In genomic region chr3:179348325-179349013, GRCh38 we compare ENCODE assay signal across 8 cellular contexts. TPM values are rescaled to one million over a fixed set of nuclear protein-coding genes. Genes with fewer than 3 reads are reported as not detected.
DNase-seq lines count a peak whose midpoint lies in the region; ATAC-seq and TF ChIP-seq lines count a peak whose summit lies in the region.

No MANE protein-coding gene starts in this region.

- H3K9me3 ChIP-seq in CD4-positive, alpha-beta memory T cell (ENCODE audit: control insufficient read depth in 1 of 2, low read length in 2 of 2), result no peaks in the 10 kb centered on the region
- H3K9me3 ChIP-seq in iPS-18a (ENCODE audit: control insufficient read depth, low read depth, low read length) (no peaks in the 10 kb centered on the region), stomach smooth muscle (ENCODE audit: control insufficient read depth in 2 of 2, low read length in 2 of 2) (no peaks in the 10 kb centered on the region)

- H3K4me1 Mint-ChIP-seq in CD4-positive, alpha-beta memory T cell, result peaks cover 18 to 33% (median 25%) of the 10 kb centered on the region in 4 donors
- peaks cover 35% of the 10 kb centered on the region for H3K4me1 Mint-ChIP-seq in activated B cell treated with CpG ODN at 0.5 μM for 24 hours

- CTCF ChIA-PET in CD4-positive, alpha-beta memory T cell (lab: Charles Lee; ENCODE audit: partially characterized antibody), result interaction anchor here (0.7 to 1.5 kb wide), 2 partner anchors 178 to 280 kb away, joined by 3 read pairs; no protein-coding TSS in a partner anchor
- CTCF ChIA-PET in activated B cell treated with CpG ODN at 0.5 μM for 24 hours (lab: Charles Lee), result interaction anchor here (0.7 to 2.3 kb wide), 2 partner anchors 28 to 298 kb away, joined by 3 to 5 read pairs; no protein-coding TSS in a partner anchor

- H3K27ac ChIP-seq in CD4-positive, alpha-beta memory T cell (ENCODE audit: low read depth, low read length), result peak overlapping the region; percentile 72
- no peak overlapping the region for H3K27ac ChIP-seq in iPS-18a (ENCODE audit: low read length)
- no peak overlapping the region for H3K27ac ChIP-seq in stomach smooth muscle (ENCODE audit: low read length)

- intact Hi-C loops in CD4-positive, alpha-beta memory T cell (cut with micrococcal nuclease), result no loop called here
- intact Hi-C loops in activated B cell treated with CpG ODN at 0.5 μM for 24 hours (cut with micrococcal nuclease), result loop anchor here (1.0 to 5.0 kb wide), 5 partner anchors 91 to 1564 kb away; partner anchors contain the start of genes ACTL6A, FXR1, GNB4 and TTC14

- H3K27me3 Mint-ChIP-seq in CD4-positive, alpha-beta memory T cell, result no peaks in the 10 kb centered on the region
- H3K27me3 Mint-ChIP-seq in activated B cell treated with CpG ODN at 0.5 μM for 24 hours, result no peaks in the 10 kb centered on the region

- ATAC-seq in GM19372 (IDR thresholded peaks at IDR 0.05; ENCODE audit: low read depth, unreplicated experiment), result peak; percentile 57
- ATAC-seq in HG03442 (IDR thresholded peaks at IDR 0.05; ENCODE audit: unreplicated experiment), result peak; percentile 70
- ATAC-seq in activated B cell treated with CpG ODN at 0.5 μM for 24 hours (ENCODE audit: low read depth), result peak; percentile 74

- H3K9me3 Mint-ChIP-seq in CD4-positive, alpha-beta memory T cell, result no peaks in the 10 kb centered on the region
- H3K9me3 Mint-ChIP-seq in activated B cell treated with CpG ODN at 0.5 μM for 24 hours, result no peaks in the 10 kb centered on the region

- H3K36me3 Mint-ChIP-seq in CD4-positive, alpha-beta memory T cell, result peaks cover 23 to 35% of the 10 kb centered on the region in 2 donors
- H3K36me3 Mint-ChIP-seq in activated B cell treated with CpG ODN at 0.5 μM for 24 hours (ENCODE audit: low read depth), result peaks cover 41% of the 10 kb centered on the region

- peak overlapping the region; percentile 6 to 99 (median 95) for H3K27ac Mint-ChIP-seq in CD4-positive, alpha-beta memory T cell
- H3K27ac Mint-ChIP-seq in activated B cell treated with CpG ODN at 0.5 μM for 24 hours, result peak overlapping the region; percentile 95

- peak overlapping the region; percentile 93 to 100 (median 98) for H3K4me3 Mint-ChIP-seq in CD4-positive, alpha-beta memory T cell
- H3K4me3 Mint-ChIP-seq in activated B cell treated with CpG ODN at 0.5 μM for 24 hours, result peak overlapping the region; percentile 98

- H3K4me1 ChIP-seq in CD4-positive, alpha-beta memory T cell (ENCODE audit: insufficient read depth, low read length), result peaks cover 21% of the 10 kb centered on the region
- H3K4me1 ChIP-seq in iPS-18a (ENCODE audit: control insufficient read depth, low read depth, low read length) (peaks cover 7% of the 10 kb centered on the region), stomach smooth muscle (ENCODE audit: control insufficient read depth, insufficient read depth, low read length) (peaks cover 2% of the 10 kb centered on the region)

- H3K27me3 ChIP-seq in CD4-positive, alpha-beta memory T cell (ENCODE audit: insufficient read depth, low read length), result no peaks in the 10 kb centered on the region
- H3K27me3 ChIP-seq in iPS-18a (ENCODE audit: control insufficient read depth, insufficient read depth, low read length) (no peaks in the 10 kb centered on the region), stomach smooth muscle (ENCODE audit: control insufficient read depth in 1 of 2, insufficient read depth in 2 of 2, low read length in 2 of 2) (no peaks in the 10 kb centered on the region)

- peak overlapping the region; percentile 53 for H3K9ac ChIP-seq in iPS-18a (ENCODE audit: low read length)
- H3K9ac ChIP-seq in stomach smooth muscle (ENCODE audit: low read length in 2 of 2), result peak overlapping the region; percentile 55 to 81

- H3K36me3 ChIP-seq in CD4-positive, alpha-beta memory T cell (ENCODE audit: insufficient read depth, low read length), result peaks cover 17% of the 10 kb centered on the region
- H3K36me3 ChIP-seq in iPS-18a (ENCODE audit: control insufficient read depth, low read depth, low read length), result peaks cover 18% of the 10 kb centered on the region
- peaks cover 5 to 8% of the 10 kb centered on the region in 2 donors for H3K36me3 ChIP-seq in stomach smooth muscle (ENCODE audit: control insufficient read depth in 2 of 2, insufficient read depth in 2 of 2, low read length in 2 of 2)

- POLR2A ChIA-PET in CD4-positive, alpha-beta memory T cell (lab: Charles Lee; ENCODE audit: partially characterized antibody), result interaction anchor here (0.7 to 2.6 kb wide), 6 partner anchors 9 to 200 kb away, joined by 3 to 21 read pairs (median 4); partner anchors contain the start of gene PIK3CA
- POLR2A ChIA-PET in activated B cell treated with CpG ODN at 0.5 μM for 24 hours (lab: Charles Lee), result interaction anchor here (0.6 to 2.1 kb wide), 11 partner anchors 12 to 277 kb away, joined by 3 to 11 read pairs (median 6); partner anchors contain the start of genes ACTL6A, MRPL47, NDUFB5 and PIK3CA

- peak overlapping the region in 1 of 2 donors; percentile 97 for H3K4me3 ChIP-seq in CD4-positive, alpha-beta memory T cell (ENCODE audit: low read length in 2 of 2)
- H3K4me3 ChIP-seq in iPS-18a (ENCODE audit: low read length) (peak overlapping the region; percentile 82), stomach smooth muscle (ENCODE audit: low read length in 2 of 2) (peak overlapping the region; percentile 92)

- peak in 2 of 5 donors; percentile 1 to 6 for DNase-seq in CD4-positive, alpha-beta memory T cell
- DNase-seq in activated B cell treated with CpG ODN at 0.5 μM for 24 hours (no peak), T-helper 9 cell (no peak), NCI-H446 treated with DMSO at 0.1 percent for 48 hours (lab: John Stamatoyannopoulos, UW) (no peak)

- TF ChIP-seq CTCF in activated B cell treated with CpG ODN at 0.5 μM for 24 hours (IDR thresholded peaks at IDR 0.05), result no peak

RNA-seq across cellular contexts. Expression of gene MFN1, which starts 1.0 kb away (rescaled TPM):
- total RNA-seq in CD4-positive, alpha-beta memory T cell, result 10 to 100 TPM; 52.0 to 58.3 TPM
- polyA plus RNA-seq in CD4-positive, alpha-beta memory T cell, result 10 to 100 TPM in 1 of 2 donors, 1 to 10 TPM in 1; 8.3 to 13.3 TPM
- 64.9 and 65.3 TPM in 2 replicates for total RNA-seq in activated B cell treated with CpG ODN at 0.5 μM for 24 hours

RNA-seq across cellular contexts. Expression of gene ZNF639, which starts 25.6 kb away (rescaled TPM):
- total RNA-seq in CD4-positive, alpha-beta memory T cell, result 10 to 100 TPM; 43.2 to 45.6 TPM
- polyA plus RNA-seq in CD4-positive, alpha-beta memory T cell, result 10 to 100 TPM; 55.1 to 70.1 TPM
- total RNA-seq in activated B cell treated with CpG ODN at 0.5 μM for 24 hours, result 37.1 and 41.4 TPM in 2 replicates
